Comparison of ENCODE assay signal across 14 cellular contexts in genomic region chr13:19153782-19154450, GRCh38. TPM values are rescaled to one million over a fixed set of nuclear protein-coding genes. Genes with fewer than 3 reads are reported as not detected.
A peak's percentile ranks its signal among the peaks of the same experiment; 100 is the strongest.
DNase-seq lines count a peak whose midpoint lies in the region; ATAC-seq and TF ChIP-seq lines count a peak whose summit lies in the region.
"Had no signal": no experiment of that assay in that cellular context is flagged by ENCODE, and none has a peak within 500 bp of the region (broad histone marks: within the 10 kb centered on the region; RNA-seq: fewer than 3 reads in every experiment).

No MANE protein-coding gene starts in this region.

- no peak overlapping the region for H3K27ac Mint-ChIP-seq in activated CD4-positive, alpha-beta T cell treated with anti-CD3 and anti-CD28 coated beads for 36 hours
- H3K27ac Mint-ChIP-seq in activated CD4-positive, alpha-beta T cell treated with anti-CD3 and anti-CD28 coated beads, Interleukin-2, amount 10 ng/mL, durations not matched to agents 24 days and 14 days = no peak overlapping the region
- H3K27ac Mint-ChIP-seq: WTC11 had no signal

- peaks cover 57% of the 10 kb centered on the region for H3K9me3 ChIP-seq in iPS-18c (ENCODE audit: control insufficient read depth, insufficient read depth, low read length)

- peak; percentile 58 for DNase-seq in activated CD4-positive, alpha-beta T cell treated with anti-CD3 and anti-CD28 coated beads for 36 hours
- no peak for DNase-seq in activated CD4-positive, alpha-beta T cell treated with anti-CD3 and anti-CD28 coated beads, Interleukin-2, amount 10 ng/mL, durations not matched to agents 24 days and 14 days
- DNase-seq in GM12864 (ENCODE audit: low read depth) = no peak
- DNase-seq in NCI-H1930 (lab: John Stamatoyannopoulos, UW) = peak; percentile 12 to 53
- DNase-seq in NCI-H1436 (lab: John Stamatoyannopoulos, UW) = no peak
- DNase-seq: activated naive CD4-positive, alpha-beta T cell; caudate nucleus; small intestine had no signal

- H3K4me3 ChIP-seq in GM12864 (ENCODE audit: low read depth, low read length) (no peak overlapping the region), iPS-18c (ENCODE audit: insufficient read depth, low read depth, low read length) (peak overlapping the region; percentile 15; the same call in 1 of the 2 replicates)
- H3K4me3 ChIP-seq: HAP-1 had no signal

- TF ChIP-seq CTCF in GM12864 (IDR thresholded peaks at IDR 0.05; ENCODE audit: low read depth, low read length, missing control alignments) = peak; percentile 8

- H3K4me1 Mint-ChIP-seq in activated CD4-positive, alpha-beta T cell treated with anti-CD3 and anti-CD28 coated beads for 36 hours = no peaks in the 10 kb centered on the region
- no peaks in the 10 kb centered on the region for H3K4me1 Mint-ChIP-seq in activated CD4-positive, alpha-beta T cell treated with anti-CD3 and anti-CD28 coated beads, Interleukin-2, amount 10 ng/mL, durations not matched to agents 24 days and 14 days
- H3K4me1 Mint-ChIP-seq: WTC11 had no signal

- ATAC-seq in activated CD4-positive, alpha-beta T cell treated with anti-CD3 and anti-CD28 coated beads for 36 hours = peak; percentile 57
- no peak for ATAC-seq in GM21423 (IDR thresholded peaks at IDR 0.05; ENCODE audit: unreplicated experiment)
- ATAC-seq in GM18909 (IDR thresholded peaks at IDR 0.05; ENCODE audit: poor library complexity, unreplicated experiment) = no peak
- ATAC-seq: WTC11 had no signal

- H3K9me3 Mint-ChIP-seq in activated CD4-positive, alpha-beta T cell treated with anti-CD3 and anti-CD28 coated beads for 36 hours (ENCODE audit: low read depth) = peaks cover under 1% of the 10 kb centered on the region
- H3K9me3 Mint-ChIP-seq in activated CD4-positive, alpha-beta T cell treated with anti-CD3 and anti-CD28 coated beads, Interleukin-2, amount 10 ng/mL, durations not matched to agents 24 days and 14 days = no peaks in the 10 kb centered on the region

- POLR2A ChIA-PET in activated CD4-positive, alpha-beta T cell treated with anti-CD3 and anti-CD28 coated beads for 36 hours (lab: Charles Lee) = no interaction called here

- CTCF ChIA-PET in activated CD4-positive, alpha-beta T cell treated with anti-CD3 and anti-CD28 coated beads for 36 hours (lab: Charles Lee) = interaction anchor here (1.0 kb wide), 1 partner anchor 16 kb away, joined by 3 read pairs; no protein-coding TSS in a partner anchor

- H3K36me3 Mint-ChIP-seq in activated CD4-positive, alpha-beta T cell treated with anti-CD3 and anti-CD28 coated beads for 36 hours (ENCODE audit: low read depth) = no peaks in the 10 kb centered on the region
- no peaks in the 10 kb centered on the region for H3K36me3 Mint-ChIP-seq in activated CD4-positive, alpha-beta T cell treated with anti-CD3 and anti-CD28 coated beads, Interleukin-2, amount 10 ng/mL, durations not matched to agents 24 days and 14 days (ENCODE audit: low read depth)

- intact Hi-C loops in activated CD4-positive, alpha-beta T cell treated with anti-CD3 and anti-CD28 coated beads for 36 hours (cut with DNase I, micrococcal nuclease) = loop anchor here in 1 of 2 experiments (10.0 kb wide), 3 partner anchors 61 to 431 kb away; no protein-coding TSS in a partner anchor
- intact Hi-C loops in activated CD4-positive, alpha-beta T cell treated with anti-CD3 and anti-CD28 coated beads, Interleukin-2, amount 10 ng/mL, durations not matched to agents 24 days and 14 days (cut with micrococcal nuclease) = no loop called here

- peaks cover 2% of the 10 kb centered on the region for H3K27me3 Mint-ChIP-seq in activated CD4-positive, alpha-beta T cell treated with anti-CD3 and anti-CD28 coated beads for 36 hours
- H3K27me3 Mint-ChIP-seq in activated CD4-positive, alpha-beta T cell treated with anti-CD3 and anti-CD28 coated beads, Interleukin-2, amount 10 ng/mL, durations not matched to agents 24 days and 14 days = no peaks in the 10 kb centered on the region

- no peak overlapping the region for H3K4me3 Mint-ChIP-seq in activated CD4-positive, alpha-beta T cell treated with anti-CD3 and anti-CD28 coated beads for 36 hours
- no peak overlapping the region for H3K4me3 Mint-ChIP-seq in activated CD4-positive, alpha-beta T cell treated with anti-CD3 and anti-CD28 coated beads, Interleukin-2, amount 10 ng/mL, durations not matched to agents 24 days and 14 days
- H3K4me3 Mint-ChIP-seq: WTC11 had no signal

RNA-seq across cellular contexts. Expression of gene TUBA3C, which starts 27.7 kb away (rescaled TPM):
- not detected for total RNA-seq in activated CD4-positive, alpha-beta T cell treated with anti-CD3 and anti-CD28 coated beads for 36 hours
- not detected in 2 replicates for total RNA-seq in activated CD4-positive, alpha-beta T cell treated with anti-CD3 and anti-CD28 coated beads, Interleukin-2, amount 10 ng/mL, durations not matched to agents 24 days and 14 days
- total RNA-seq: lung microvascular endothelial cell, WTC11 had no signal

Comparison
In these comparisons a context has a peak if more than half of its experiments do, and no peak if none do; other contexts are left out.
1. DNase-seq: peak in activated CD4-positive, alpha-beta T cell treated with anti-CD3 and anti-CD28 coated beads for 36 hours (single experiment) and NCI-H1930 (2 of 2); none in activated CD4-positive, alpha-beta T cell treated with anti-CD3 and anti-CD28 coated beads, Interleukin-2, amount 10 ng/mL, durations not matched to agents 24 days and 14 days (single experiment), GM12864 (single experiment) and NCI-H1436 (single experiment).